ENCODE assay signal across 1 cellular context in the genomic region with DNA sequence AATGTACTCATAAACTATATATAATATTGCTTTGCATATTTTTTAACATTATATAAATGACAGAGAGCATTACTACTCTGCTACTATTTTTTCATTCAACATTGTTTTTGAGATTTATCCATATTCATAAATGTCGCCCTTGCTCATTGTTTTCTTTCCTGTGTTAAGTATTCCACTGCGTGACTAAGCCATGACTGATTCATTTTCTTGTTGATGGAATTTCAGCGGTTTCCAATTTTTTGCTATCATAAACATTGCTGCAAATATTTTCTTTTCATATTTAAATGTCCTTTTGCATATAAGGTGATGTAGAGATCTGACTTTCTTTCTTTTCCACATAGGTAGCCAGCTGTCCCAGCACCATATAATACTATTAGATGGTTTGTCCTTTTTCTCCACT.
TF ChIP-seq lines count a peak whose summit lies in the region.

No MANE protein-coding gene starts in this region.

TF ChIP-seq in SK-N-SH, 30 proteins besides CTCF, POLR2A, EP300 and RAD21 (continued from another document):
- TF ChIP-seq RFX5 (IDR thresholded peaks at IDR 0.05; ENCODE audit: low read length) (no peak), EZH2phosphoT487 (IDR thresholded peaks at IDR 0.05; ENCODE audit: borderline replicate concordance, low read depth) (no peak), FOXJ3 (CRISPR knock-in tag; IDR thresholded peaks at IDR 0.05) (no peak)
